Comparison of ENCODE assay signal across 8 cellular contexts in the genomic region with DNA sequence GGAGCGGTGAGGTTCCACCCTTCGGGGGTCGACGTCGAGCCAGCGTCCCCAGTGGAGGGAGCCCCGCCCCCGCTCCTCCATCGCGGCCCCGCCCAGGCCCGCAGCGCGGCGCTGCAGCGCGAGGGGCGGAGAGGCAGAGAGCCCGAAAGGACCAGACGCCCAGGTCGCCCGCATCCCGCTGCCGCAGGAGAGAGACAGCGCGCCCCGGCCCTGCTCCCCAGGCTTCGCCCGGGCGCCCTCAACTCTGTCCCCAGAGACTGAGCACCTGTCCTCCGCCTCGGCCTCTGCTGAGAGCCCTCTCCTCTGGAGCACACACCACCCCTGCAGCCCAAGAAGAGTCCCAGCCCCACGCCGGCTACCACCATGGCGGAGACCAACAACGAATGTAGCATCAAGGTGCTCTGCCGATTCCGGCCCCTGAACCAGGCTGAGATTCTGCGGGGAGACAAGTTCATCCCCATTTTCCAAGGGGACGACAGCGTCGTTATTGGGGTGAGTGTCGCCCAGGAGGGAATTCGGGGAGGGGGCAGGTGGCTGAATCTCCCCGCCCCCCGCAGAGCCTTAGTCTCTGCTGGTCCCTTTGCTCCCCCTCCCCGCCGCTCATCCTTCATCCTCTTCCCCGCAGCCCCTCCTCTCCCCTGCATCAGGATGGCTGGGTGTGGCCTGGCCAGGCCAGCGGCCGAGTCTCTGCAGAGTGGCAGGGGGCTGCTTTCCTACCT.
DNase-seq lines count a peak whose midpoint lies in the region; ATAC-seq and TF ChIP-seq lines count a peak whose summit lies in the region.

A gene (plus strand): TSS at position 136 of the 719 bp plus-strand sequence. CDS start 228 bp downstream, at position 364.

- CTCF ChIA-PET in AG04449 (lab: Yijun Ruan, JAX), result interaction anchor here (1.0 kb wide), 1 partner anchor 33 kb away, joined by 4 read pairs; no protein-coding TSS in a partner anchor

- ATAC-seq in SK-N-SH treated with all-trans-retinoic acid at 6 μM for 48 hours (peak; percentile 72), HG02840 (IDR thresholded peaks at IDR 0.05; ENCODE audit: low FRiP score, unreplicated experiment) (no peak)

- TF ChIP-seq CTCF in AG04449 (IDR thresholded peaks at IDR 0.05; ENCODE audit: insufficient read depth, low read length, missing control alignments), result no peak
- no peak for TF ChIP-seq CTCF in GM20000 (IDR thresholded peaks at IDR 0.05; ENCODE audit: extremely low read depth, missing control alignments)

- H3K4me3 ChIP-seq in AG04449 (ENCODE audit: low read depth, low read length), result peak within 1 kb of the TSS; percentile 62

- DNase-seq in AG04449 (ENCODE audit: low read depth, low spot score) (no peak), GM20000 (ENCODE audit: low spot score) (peak; percentile 72), anterior cingulate cortex (lab: John Stamatoyannopoulos, UW) (peak in 51 of 58 donors; percentile 11 to 83 (median 44)), iPS-NIHi11 (ENCODE audit: low spot score) (peak; percentile 90), NCI-H2029 treated with DMSO at 0.1 percent for 48 hours (lab: John Stamatoyannopoulos, UW) (no peak)
- DNase-seq in stimulated activated CD4-positive, alpha-beta T cell treated with anti-CD3 and anti-CD28 coated beads, Interleukin-1b, Interleukin-23, amount 100 ng/mL, for 4 hours (ENCODE audit: low read depth in 2 of 2), result peak; percentile 25 to 52

- POLR2A ChIA-PET in AG04449 (lab: Yijun Ruan, JAX), result no interaction called here

TF ChIP-seq in SK-N-SH treated with all-trans-retinoic acid at 6 μM for 48 hours, 23 proteins besides CTCF, POLR2A, EP300 and RAD21:
- TF ChIP-seq ZC3H10 (CRISPR knock-in tag; IDR thresholded peaks at IDR 0.05) (no peak), ARNTL (CRISPR knock-in tag; IDR thresholded peaks at IDR 0.05; ENCODE audit: borderline replicate concordance, low read depth) (no peak), OSR1 (CRISPR knock-in tag; IDR thresholded peaks at IDR 0.05) (no peak), RARB (CRISPR knock-in tag; IDR thresholded peaks at IDR 0.05) (no peak), ZFP3 (CRISPR knock-in tag; IDR thresholded peaks at IDR 0.05) (no peak)

Comparison
In these comparisons a context has a peak if more than half of its experiments do, and no peak if none do; other contexts are left out.
1. DNase-seq: peak in GM20000 (single experiment), anterior cingulate cortex (51 of 58), iPS-NIHi11 (single experiment) and stimulated activated CD4-positive, alpha-beta T cell treated with anti-CD3 and anti-CD28 coated beads, Interleukin-1b, Interleukin-23, amount 100 ng/mL, for 4 hours (2 of 2); none in AG04449 (single experiment) and NCI-H2029 treated with DMSO at 0.1 percent for 48 hours (single experiment).